In the genomic region with DNA sequence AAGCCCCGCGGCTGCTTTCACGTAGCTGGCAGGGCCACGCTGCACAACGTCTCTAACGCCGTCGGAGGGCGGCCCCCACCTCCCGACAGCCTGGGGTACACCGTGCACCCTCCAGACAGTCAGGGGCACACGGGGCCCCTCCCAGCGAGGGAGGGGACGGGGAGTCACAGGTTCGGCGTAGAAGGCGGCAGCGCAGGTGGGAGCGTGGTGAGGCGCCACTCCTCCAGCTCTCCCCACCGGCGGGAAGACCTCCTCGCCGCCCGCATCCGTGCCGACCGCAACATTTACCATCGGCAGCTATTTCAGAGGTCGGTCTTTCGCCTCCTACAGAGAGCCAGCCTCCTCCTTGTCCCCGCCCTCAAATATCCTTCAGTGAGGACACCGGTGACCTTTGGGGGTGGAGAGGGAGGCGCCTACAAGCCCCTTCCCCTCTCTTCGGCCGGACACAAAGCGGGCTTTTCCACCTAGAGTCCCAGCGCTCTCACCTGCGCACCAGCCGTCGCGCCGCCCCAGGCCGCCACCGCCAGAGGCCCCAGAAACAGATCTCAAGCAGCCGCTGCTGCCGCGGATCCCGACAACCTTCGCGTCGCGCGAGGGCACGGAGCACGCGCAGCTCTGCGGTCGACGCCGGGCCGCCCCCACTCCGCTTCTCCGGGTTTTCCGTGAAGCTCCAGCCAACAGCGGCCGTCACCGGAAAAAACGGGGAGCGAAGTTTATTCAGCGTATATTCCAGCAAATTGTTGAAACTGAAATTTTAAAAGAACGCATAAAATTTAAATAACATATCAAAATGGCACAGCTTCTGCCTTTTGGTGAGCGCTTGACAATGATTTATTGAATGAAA, we compare ENCODE assay signal across 8 cellular contexts. TPM values are rescaled to one million over a fixed set of nuclear protein-coding genes. Genes with fewer than 3 reads are reported as not detected.
DNase-seq lines count a peak whose midpoint lies in the region; ATAC-seq and TF ChIP-seq lines count a peak whose summit lies in the region.

A gene (minus strand): TSS at position 600 of the 844 bp plus-strand sequence. CDS start 20,708 bp downstream, outside the sequence.

- peak within 1 kb of the TSS; percentile 89 for H3K27ac ChIP-seq in ectodermal cell (ENCODE audit: insufficient read depth, low read depth, low read length, poor library complexity, severe bottlenecking)

- H3K36me3 Mint-ChIP-seq in activated CD8-positive, alpha-beta T cell treated with anti-CD3 and anti-CD28 coated beads for 36 hours (ENCODE audit: low read depth), result peaks cover 8% of the 10 kb centered on the region

- H3K36me3 ChIP-seq in ectodermal cell (ENCODE audit: control insufficient read depth, insufficient read depth, low read length), result no peaks in the 10 kb centered on the region

- no peaks in the 10 kb centered on the region for H3K9me3 ChIP-seq in ectodermal cell (ENCODE audit: control insufficient read depth, low read length)

- no peaks in the 10 kb centered on the region for H3K27me3 ChIP-seq in ectodermal cell (ENCODE audit: control insufficient read depth, insufficient read depth, low read length, poor library complexity, severe bottlenecking)

- POLR2A ChIA-PET in activated CD8-positive, alpha-beta T cell treated with anti-CD3 and anti-CD28 coated beads for 36 hours (lab: Charles Lee), result interaction anchor here (0.6 to 1.7 kb wide), 10 partner anchors 9 to 311 kb away, joined by 3 to 7 read pairs (median 4); no protein-coding TSS in a partner anchor

- DNase-seq in CD1c-positive myeloid dendritic cell (ENCODE audit: extremely low spot score) (peak; percentile 94), NCI-H82 (lab: John Stamatoyannopoulos, UW) (peak; percentile 91), medulla oblongata (ENCODE audit: extremely low spot score) (peak; percentile 90)
- peak; percentile 86 for DNase-seq in activated CD8-positive, alpha-beta T cell treated with anti-CD3 and anti-CD28 coated beads for 36 hours
- peak; percentile 69 to 79 (median 70) for DNase-seq in stimulated activated CD4-positive, alpha-beta T cell treated with anti-CD3 and anti-CD28 coated beads, TNF-alpha, amount 100 ng/mL, for 48 hours (ENCODE audit: low read depth in 3 of 3)

- H3K27me3 Mint-ChIP-seq in activated CD8-positive, alpha-beta T cell treated with anti-CD3 and anti-CD28 coated beads for 36 hours, result no peaks in the 10 kb centered on the region

- CTCF ChIA-PET in activated CD8-positive, alpha-beta T cell treated with anti-CD3 and anti-CD28 coated beads for 36 hours (lab: Charles Lee), result interaction anchor here (1.2 to 2.2 kb wide), 4 partner anchors 10 to 455 kb away, joined by 3 to 7 read pairs (median 5); no protein-coding TSS in a partner anchor

- intact Hi-C loops in activated CD8-positive, alpha-beta T cell treated with anti-CD3 and anti-CD28 coated beads for 36 hours (cut with micrococcal nuclease), result loop anchor here (2.0 to 5.0 kb wide), 2 partner anchors 83 to 238 kb away; a partner anchor contains a TSS

- H3K9me3 Mint-ChIP-seq in activated CD8-positive, alpha-beta T cell treated with anti-CD3 and anti-CD28 coated beads for 36 hours, result no peaks in the 10 kb centered on the region

- peak within 1 kb of the TSS; percentile 94 for H3K27ac Mint-ChIP-seq in activated CD8-positive, alpha-beta T cell treated with anti-CD3 and anti-CD28 coated beads for 36 hours

- H3K4me3 Mint-ChIP-seq in activated CD8-positive, alpha-beta T cell treated with anti-CD3 and anti-CD28 coated beads for 36 hours, result peak within 1 kb of the TSS; percentile 81

- peak within 1 kb of the TSS; percentile 91 for H3K4me3 ChIP-seq in ectodermal cell (ENCODE audit: insufficient read depth, low read depth, low read length)

- no peaks in the 10 kb centered on the region for H3K4me1 ChIP-seq in ectodermal cell (ENCODE audit: control insufficient read depth, insufficient read depth, low read length)

- H3K4me1 Mint-ChIP-seq in activated CD8-positive, alpha-beta T cell treated with anti-CD3 and anti-CD28 coated beads for 36 hours (ENCODE audit: low read depth), result peaks cover 56% of the 10 kb centered on the region

- ATAC-seq in GM19397 (IDR thresholded peaks at IDR 0.05; ENCODE audit: unreplicated experiment) (peak; percentile 69), HG03558 (IDR thresholded peaks at IDR 0.05; ENCODE audit: extremely low read depth, unreplicated experiment) (peak; percentile 26)
- ATAC-seq in activated CD8-positive, alpha-beta T cell treated with anti-CD3 and anti-CD28 coated beads for 36 hours, result peak; percentile 60

- WGBS in ectodermal cell, 2 experiments, result 0% methylated on average over 70 to 73 of the region's 73 CpGs

- no peak for TF ChIP-seq CTCF in activated CD8-positive, alpha-beta T cell treated with anti-CD3 and anti-CD28 coated beads for 36 hours (IDR thresholded peaks at IDR 0.05)

RNA-seq across cellular contexts. Expression of the gene that starts here (rescaled TPM):
- total RNA-seq in activated CD8-positive, alpha-beta T cell treated with anti-CD3 and anti-CD28 coated beads for 36 hours, result 1 to 10 TPM; 6.9 TPM
- 30.9 TPM for polyA plus RNA-seq in ectodermal cell (2013, experiment 1 of 4)
- polyA plus RNA-seq in ectodermal cell (2013, experiment 2 of 4), result 27.1 TPM
- polyA plus RNA-seq in ectodermal cell (2013, experiment 3 of 4), result 24.7 TPM
- polyA plus RNA-seq in ectodermal cell (2013, experiment 4 of 4), result 30.0 TPM

Comparison
In these comparisons a context has a peak if more than half of its experiments do, and no peak if none do; other contexts are left out.
1. Peak in every context shown above with its lines: DNase-seq, ATAC-seq, H3K4me3 ChIP-seq and H3K27ac ChIP-seq.